ENCODE assay signal across 29 cellular contexts in genomic region chr4:54159543-54159942, GRCh38.
"Had no signal": no experiment of that assay in that cellular context is flagged by ENCODE, and none has a peak within 500 bp of the region (broad histone marks: within the 10 kb centered on the region; RNA-seq: fewer than 3 reads in every experiment).

No MANE protein-coding gene starts in this region.

- H3K9me3 ChIP-seq: adrenal gland had no signal

- H3K27ac ChIP-seq: adrenal gland, ascending aorta, body of pancreas, brain microvascular endothelial cell, breast epithelium, cardiac muscle cell had no signal

- H3K4me1 ChIP-seq: adrenal gland, body of pancreas, breast epithelium had no signal

- DNase-seq: activated effector memory CD4-positive, alpha-beta T cell treated with anti-CD3 and anti-CD28 coated beads, Interleukin-2, amount 50 U/mL, for 16 hours; activated effector memory CD4-positive, alpha-beta T cell treated with Interleukin-2 at 50 U/mL for 16 hours; activated gamma-delta T cell; activated gamma-delta T cell treated with Interleukin-2 at 50 U/mL for 16 hours; activated naive CD4-positive, alpha-beta T cell; activated naive CD4-positive, alpha-beta T cell treated with anti-CD3 and anti-CD28 coated beads for 36 hours; activated naive CD4-positive, alpha-beta T cell treated with anti-CD3 and anti-CD28 coated beads, Interleukin-2, amount 10 ng/mL, durations not matched to agents 7 days and 5 days; activated naive CD4-positive, alpha-beta T cell treated with anti-CD3 and anti-CD28 coated beads, Interleukin-2, amount 50 U/mL, for 16 hours; activated naive CD4-positive, alpha-beta T cell treated with Interleukin-2 at 50 U/mL for 16 hours; activated naive CD8-positive, alpha-beta T cell treated with anti-CD3 and anti-CD28 coated beads for 36 hours; activated naive CD8-positive, alpha-beta T cell treated with anti-CD3 and anti-CD28 coated beads, Interleukin-2, amount 10 ng/mL, durations not matched to agents 7 days and 5 days; activated naive CD8-positive, alpha-beta T cell treated with anti-CD3 and anti-CD28 coated beads, Interleukin-2, amount 50 U/mL, for 24 hours; activated T-cell treated with anti-CD3 and anti-CD28 coated beads, Interleukin-2, amount 50 U/mL, for 24 hours; activated T-cell treated with anti-CD3 and anti-CD28 coated beads, Interleukin-2, amount 50 U/mL, for 4 hours; activated T-cell treated with anti-CD3 and anti-CD28 coated beads, Interleukin-2, amount 50 U/mL, for 48 hours; activated T-cell treated with anti-CD3 and anti-CD28 coated beads, Interleukin-2, amount 50 U/mL, for 72 hours; adrenal gland; amniotic stem cell; amygdala; anterior cingulate cortex; aorta; body of pancreas; brain microvascular endothelial cell; caudate nucleus; central memory CD4-positive, alpha-beta T cell; cerebellar nuclear complex had no signal

- H3K4me3 ChIP-seq: adrenal gland, ascending aorta, body of pancreas, breast epithelium, cardiac muscle cell had no signal

- H3K36me3 ChIP-seq: adrenal gland, ascending aorta, brain microvascular endothelial cell, breast epithelium, cardiac muscle cell had no signal
